Comparison of ENCODE assay signal across 24 cellular contexts in genomic region chr17:56966277-56966676, GRCh38. TPM values are rescaled to one million over a fixed set of nuclear protein-coding genes. Genes with fewer than 3 reads are reported as not detected.
A peak's percentile ranks its signal among the peaks of the same experiment; 100 is the strongest.
DNase-seq lines count a peak whose midpoint lies in the region; ATAC-seq, FAIRE-seq and TF ChIP-seq lines count a peak whose summit lies in the region.
"Had no signal": no experiment of that assay in that cellular context is flagged by ENCODE, and none has a peak within 500 bp of the region (broad histone marks: within the 10 kb centered on the region; RNA-seq: fewer than 3 reads in every experiment).

No MANE protein-coding gene starts in this region.

- TF ChIP-seq RAD21 in HepG2 (CRISPR knock-in tag; IDR thresholded peaks at IDR 0.05): no peak

- H3F3A ChIP-seq in PC-9 (ENCODE audit: insufficient read depth, low read depth) (no peaks in the 10 kb centered on the region), PC-3 (ENCODE audit: low read length, unreplicated experiment) (no peaks in the 10 kb centered on the region)

- TF ChIP-seq EP300 in HepG2 (IDR thresholded peaks at IDR 0.05; ENCODE audit: low read depth in 2 of 2, low read length in 2 of 2) (no peak), HepG2 (CRISPR knock-in tag; IDR thresholded peaks at IDR 0.05; ENCODE audit: borderline replicate concordance) (no peak)

- H3K4me1 ChIP-seq in HepG2 (ENCODE audit: insufficient read depth, low read length) (peaks cover 44% of the 10 kb centered on the region), right lobe of liver (no peaks in the 10 kb centered on the region), PC-9 (replicated peaks; ENCODE audit: insufficient read depth) (peaks cover 3% of the 10 kb centered on the region), PC-3 (ENCODE audit: insufficient read depth, low read length) (peaks cover 1% of the 10 kb centered on the region; the same call in 1 of the 2 replicates)

- H2AFZ ChIP-seq in HepG2 (ENCODE audit: low read length): no peak overlapping the region
- 0 out of 2 replicates have a peak overlapping the region, but pooled peaks have one; percentile 24 for H2AFZ ChIP-seq in PC-9
- H2AFZ ChIP-seq in PC-3 (ENCODE audit: low read length): no peak overlapping the region

- WGBS in HepG2 (ENCODE audit: low lambda C conversion rate): 26% methylated on average over 5 of the region's 5 CpGs
- WGBS in right lobe of liver (ENCODE audit: insufficient coverage, low coverage, low lambda C conversion rate, missing lambda C conversion rate): 87% methylated on average over 4 of the region's 5 CpGs

- no peaks in the 10 kb centered on the region for H3K36me3 Mint-ChIP-seq in natural killer cell
- H3K36me3 Mint-ChIP-seq: CD8-positive, alpha-beta memory T cell; memory B cell had no signal

- TF ChIP-seq CTCF in HepG2 (CRISPR knock-in tag; IDR thresholded peaks at IDR 0.05) (no peak), right lobe of liver (IDR thresholded peaks at IDR 0.05) (no peak), PC-9 (conservative IDR thresholded peaks at IDR 0.05) (no peak), natural killer cell (IDR thresholded peaks at IDR 0.05) (no peak), PC-3 (conservative IDR thresholded peaks at IDR 0.05; ENCODE audit: low read depth, low read length) (no peak)

- intact Hi-C loops in HepG2 (cut with micrococcal nuclease; ENCODE audit: unreplicated experiment) (no loop called here), right lobe of liver (cut with DNase I) (no loop called here), PC-9 (cut with micrococcal nuclease; ENCODE audit: unreplicated experiment) (no loop called here), natural killer cell (cut with micrococcal nuclease) (no loop called here), PC-3 (cut with micrococcal nuclease) (no loop called here)

- H3K4me3 ChIP-seq in HepG2 (replicated peaks in 1 of 3; ENCODE audit: insufficient read depth in 1 of 3, low read depth in 2 of 3, low read length in 3 of 3): no peak overlapping the region
- H3K4me3 ChIP-seq in right lobe of liver: no peak overlapping the region
- H3K4me3 ChIP-seq in PC-9: no peak overlapping the region
- no peak overlapping the region for H3K4me3 ChIP-seq in PC-3 (ENCODE audit: low read length)
- H3K4me3 ChIP-seq: ovary had no signal

- FAIRE-seq in HepG2 (lab: Jason Lieb, UNC): no peak
- FAIRE-seq: H54 had no signal

- H3K4me3 Mint-ChIP-seq in natural killer cell: no peak overlapping the region
- H3K4me3 Mint-ChIP-seq: activated T-cell treated with anti-CD3 and anti-CD28 coated beads, Interleukin-2, amount 50 U/mL, for 72 hours; CD8-positive, alpha-beta memory T cell; memory B cell had no signal

- H3K79me2 ChIP-seq in HepG2 (ENCODE audit: insufficient read depth, low read length) (no peaks in the 10 kb centered on the region), PC-9 (ENCODE audit: low read depth) (no peaks in the 10 kb centered on the region), PC-3 (ENCODE audit: low read length) (no peaks in the 10 kb centered on the region)

- no TSS peak for BruUV-seq in HepG2 (replicated peaks; lab: Mats Ljungman, UMichigan)
- BruUV-seq in PC-9 (replicated peaks; lab: Mats Ljungman, UMichigan): no TSS peak
- BruUV-seq in PC-3 (replicated peaks; lab: Mats Ljungman, UMichigan): no TSS peak

- no peak overlapping the region for H3K27ac Mint-ChIP-seq in natural killer cell
- H3K27ac Mint-ChIP-seq: activated T-cell treated with anti-CD3 and anti-CD28 coated beads, Interleukin-2, amount 50 U/mL, for 72 hours; memory B cell had no signal

- in situ Hi-C loops in HepG2 (cut with HindIII; ENCODE audit: extremely low pct_ligation_motif_present, low pct_unique_long_range_greater_than_20kb): no loop called here

- H3K27ac ChIP-seq in HepG2 (ENCODE audit: extremely low read length, insufficient read depth, low read length) (no peak overlapping the region), right lobe of liver (no peak overlapping the region), PC-9 (no peak overlapping the region), PC-3 (ENCODE audit: low read length) (no peak overlapping the region)
- H3K27ac ChIP-seq: ovary had no signal

- CTCF ChIA-PET in HepG2 (lab: Yijun Ruan, JAX; ENCODE audit: low intra/inter-chr PET ratio, low total read pairs): no interaction called here
- CTCF ChIA-PET in PC-9 (lab: Charles Lee): no interaction called here
- CTCF ChIA-PET in PC-3 (lab: Charles Lee): no interaction called here

- no peaks in the 10 kb centered on the region for H3K9me2 ChIP-seq in PC-9 (ENCODE audit: insufficient read depth)
- no peaks in the 10 kb centered on the region for H3K9me2 ChIP-seq in PC-3 (replicated peaks; ENCODE audit: low read length)

- no peak for TF ChIP-seq POLR2A in HepG2 (IDR thresholded peaks at IDR 0.05; ENCODE audit: insufficient read depth in 1 of 2, low read depth in 2 of 2, low read length in 2 of 2)
- no peak for TF ChIP-seq POLR2A in right lobe of liver (IDR thresholded peaks at IDR 0.05)

- H3K27me3 Mint-ChIP-seq in natural killer cell (ENCODE audit: low read depth in 2 of 2): peaks cover 5 to 13% of the 10 kb centered on the region in 2 donors
- H3K27me3 Mint-ChIP-seq: memory B cell had no signal

- H3K4me1 Mint-ChIP-seq in natural killer cell: peaks cover 0 to under 1% of the 10 kb centered on the region in 2 donors
- H3K4me1 Mint-ChIP-seq: memory B cell had no signal

- no peak overlapping the region for H3K9ac ChIP-seq in HepG2 (ENCODE audit: insufficient read depth, low read depth, low read length)
- no peak overlapping the region for H3K9ac ChIP-seq in PC-3 (ENCODE audit: low read length)

- H3K4me2 ChIP-seq in HepG2 (ENCODE audit: low read depth, low read length): 0 out of 2 replicates have a peak overlapping the region, but pooled peaks have one; percentile 21
- H3K4me2 ChIP-seq in PC-9: no peak overlapping the region
- no peak overlapping the region for H3K4me2 ChIP-seq in PC-3 (ENCODE audit: low read length)

- H3K9me3 ChIP-seq in HepG2 (ENCODE audit: low read length) (no peaks in the 10 kb centered on the region), right lobe of liver (no peaks in the 10 kb centered on the region), PC-9 (ENCODE audit: insufficient read depth, low read depth) (no peaks in the 10 kb centered on the region; the same call in 1 of the 2 replicates), PC-3 (ENCODE audit: low read length) (no peaks in the 10 kb centered on the region)
- H3K9me3 ChIP-seq: ovary had no signal

- H3K9me3 Mint-ChIP-seq in natural killer cell: no peaks in the 10 kb centered on the region
- H3K9me3 Mint-ChIP-seq: memory B cell had no signal

- no peaks in the 10 kb centered on the region for H3K36me3 ChIP-seq in HepG2 (replicated peaks in 1 of 2; ENCODE audit: control insufficient read depth in 1 of 2, insufficient read depth in 2 of 2, low read length in 2 of 2)
- no peaks in the 10 kb centered on the region for H3K36me3 ChIP-seq in right lobe of liver
- no peaks in the 10 kb centered on the region for H3K36me3 ChIP-seq in PC-9 (ENCODE audit: low read depth)
- no peaks in the 10 kb centered on the region for H3K36me3 ChIP-seq in PC-3 (ENCODE audit: low read depth, low read length)
- H3K36me3 ChIP-seq: ovary had no signal

- POLR2A ChIA-PET in HepG2 (lab: Yijun Ruan, JAX) (interaction anchor here (1.2 to 1.4 kb wide), 2 partner anchors 12 to 52 kb away, joined by 3 read pairs; partner anchors contain the start of genes SCPEP1 and TRIM25), PC-9 (lab: Charles Lee; ENCODE audit: unreplicated experiment) (no interaction called here), PC-3 (lab: Charles Lee; ENCODE audit: unreplicated experiment) (no interaction called here)

- H3K27me3 ChIP-seq in HepG2 (ENCODE audit: control insufficient read depth in 1 of 2, insufficient read depth in 2 of 2, low read length in 2 of 2) (no peaks in the 10 kb centered on the region; a peak in 1 of 5 replicates), right lobe of liver (no peaks in the 10 kb centered on the region), PC-9 (ENCODE audit: insufficient read depth, low read depth) (no peaks in the 10 kb centered on the region), PC-3 (ENCODE audit: low read length) (no peaks in the 10 kb centered on the region)
- H3K27me3 ChIP-seq: ovary had no signal

- DNase-seq in HepG2 (ENCODE audit: low spot score) (no peak), right lobe of liver (no peak), NCI-H2171 treated with DMSO at 0.1 percent for 48 hours (lab: John Stamatoyannopoulos, UW) (peak; percentile 65), PC-9 (no peak), natural killer cell (no peak), NCI-H1694 treated with DMSO at 0.1 percent for 48 hours (lab: John Stamatoyannopoulos, UW) (no peak), PC-3 (no peak)
- DNase-seq: 8988T; activated naive CD4-positive, alpha-beta T cell treated with anti-CD3 and anti-CD28 coated beads, Interleukin-2, amount 50 U/mL, for 16 hours; activated T-cell treated with anti-CD3 and anti-CD28 coated beads, Interleukin-2, amount 50 U/mL, for 72 hours; AML-193; aorta; CD8-positive, alpha-beta memory T cell; cerebellar nuclear complex; effector memory CD4-positive, alpha-beta T cell; KG1; NK-92 treated with Interleukin-12 subunit alpha and Interleukin-12 subunit beta, amount 100 ng/mL, for 24 hours; ovary; stimulated activated CD4-positive, alpha-beta T cell treated with anti-CD3 and anti-CD28 coated beads, Interleukin-15, amount 100 ng/mL, for 24 hours; substantia nigra had no signal

- ATAC-seq in HepG2 (peak; percentile 61), right lobe of liver (no peak), natural killer cell (no peak), GM19035 (IDR thresholded peaks at IDR 0.05; ENCODE audit: unreplicated experiment) (no peak), PC-3 (no peak)
- ATAC-seq: activated T-cell treated with anti-CD3 and anti-CD28 coated beads, Interleukin-2, amount 50 U/mL, for 72 hours; sciatic nerve had no signal

- H4K20me1 ChIP-seq in HepG2 (ENCODE audit: insufficient read depth, low read length) (no peaks in the 10 kb centered on the region), PC-9 (ENCODE audit: insufficient read depth) (no peaks in the 10 kb centered on the region), PC-3 (ENCODE audit: low read length) (no peaks in the 10 kb centered on the region)

RNA-seq across cellular contexts. Expression of gene COIL, which starts 5.4 kb away (rescaled TPM):
- total RNA-seq in HepG2 (2016; rRNA removed; fragmentation: Illumina TruSeq; extraction: Trizol): 29.4 and 39.0 TPM in 2 replicates
- 6.3 and 7.1 TPM in 2 replicates for total RNA-seq in HepG2 (2016; cell fraction: cytosol; rRNA removed; fragmentation: Illumina TruSeq; extraction: Trizol; ENCODE audit: low read depth)
- total RNA-seq in HepG2 (2016; cell fraction: insoluble cytoplasmic fraction; rRNA removed; fragmentation: Illumina TruSeq; extraction: Trizol): 30.1 and 39.1 TPM in 2 replicates
- total RNA-seq in HepG2 (2016; cell fraction: membrane; rRNA removed; fragmentation: Illumina TruSeq; extraction: Trizol): 15.5 and 19.2 TPM in 2 replicates
- total RNA-seq in HepG2 (2016; cell fraction: nucleus; rRNA removed; fragmentation: Illumina TruSeq; extraction: Trizol): 22.5 and 22.8 TPM in 2 replicates
- 5.7 and 8.1 TPM in 2 replicates for polyA plus RNA-seq in HepG2 (2011; rRNA removed)
- polyA plus RNA-seq in HepG2 (2011; cell fraction: cytosol; rRNA removed): 3.4 and 4.6 TPM in 2 replicates
- polyA plus RNA-seq in HepG2 (2011; cell fraction: nucleus; rRNA removed): 4.1 and 5.2 TPM in 2 replicates
- 9.5 and 14.7 TPM in 2 replicates for polyA plus RNA-seq in HepG2 (2012)
- polyA plus RNA-seq in HepG2 (2016; cell fraction: cytosol; fragmentation: Illumina TruSeq; extraction: Trizol; ENCODE audit: low read depth): 3.3 and 3.7 TPM in 2 replicates
- 35.9 and 36.8 TPM in 2 replicates for polyA plus RNA-seq in HepG2 (2016; cell fraction: insoluble cytoplasmic fraction; fragmentation: Illumina TruSeq; extraction: Trizol; ENCODE audit: low read depth)
- polyA plus RNA-seq in HepG2 (2016; cell fraction: membrane; fragmentation: Illumina TruSeq; extraction: Trizol; ENCODE audit: low read depth): 6.7 and 7.4 TPM in 2 replicates
- polyA plus RNA-seq in HepG2 (2016; cell fraction: nucleus; fragmentation: Illumina TruSeq; extraction: Trizol; ENCODE audit: insufficient read depth, low read depth): 29.1 and 29.2 TPM in 2 replicates
- polyA minus RNA-seq in HepG2 (2011; rRNA and poly(A)+ RNA removed; ENCODE audit: low replicate concordance): 4.9 and 6.4 TPM in 2 replicates
- 3.8 and 4.4 TPM in 2 replicates for polyA minus RNA-seq in HepG2 (2011; cell fraction: cytosol; rRNA and poly(A)+ RNA removed)
- polyA minus RNA-seq in HepG2 (2011; cell fraction: nucleus; rRNA and poly(A)+ RNA removed): 9.0 and 10.3 TPM in 2 replicates
- 1 to 10 TPM; 5.5 to 7.1 (median 6.5) TPM for total RNA-seq in right lobe of liver
- total RNA-seq in PC-9 (2021): 14.0 and 19.0 TPM in 2 replicates
- 10 to 100 TPM; 18.6 to 23.8 (median 20.6) TPM for total RNA-seq in natural killer cell
- 22.3 and 22.9 TPM in 2 replicates for total RNA-seq in PC-3 (2014; rRNA removed)

RNA-seq across cellular contexts. Expression of gene SCPEP1, which starts 11.7 kb away (rescaled TPM):
- total RNA-seq in HepG2 (2016; rRNA removed; fragmentation: Illumina TruSeq; extraction: Trizol) (12.3 and 27.3 TPM in 2 replicates), right lobe of liver (10 to 100 TPM in 5 of 6 experiments, 1 to 10 TPM in 1; 9.2 to 35.4 (median 24.8) TPM), PC-9 (2021) (17.4 and 19.4 TPM in 2 replicates), natural killer cell (10 to 100 TPM; 28.7 to 37.2 (median 35.3) TPM), PC-3 (2014; rRNA removed) (56.0 and 73.3 TPM in 2 replicates)
- 1.9 and 2.5 TPM in 2 replicates for total RNA-seq in HepG2 (2016; cell fraction: cytosol; rRNA removed; fragmentation: Illumina TruSeq; extraction: Trizol; ENCODE audit: low read depth)
- 13.5 and 27.2 TPM in 2 replicates for total RNA-seq in HepG2 (2016; cell fraction: insoluble cytoplasmic fraction; rRNA removed; fragmentation: Illumina TruSeq; extraction: Trizol)
- total RNA-seq in HepG2 (2016; cell fraction: membrane; rRNA removed; fragmentation: Illumina TruSeq; extraction: Trizol): 5.4 TPM in 2 replicates
- total RNA-seq in HepG2 (2016; cell fraction: nucleus; rRNA removed; fragmentation: Illumina TruSeq; extraction: Trizol): 18.9 and 24.3 TPM in 2 replicates
- polyA plus RNA-seq in HepG2 (2011; rRNA removed): 20.9 and 24.3 TPM in 2 replicates
- 12.8 and 18.3 TPM in 2 replicates for polyA plus RNA-seq in HepG2 (2011; cell fraction: cytosol; rRNA removed)
- 17.7 and 24.2 TPM in 2 replicates for polyA plus RNA-seq in HepG2 (2011; cell fraction: nucleus; rRNA removed)
- polyA plus RNA-seq in HepG2 (2012): 23.2 and 26.2 TPM in 2 replicates
- 1.6 and 1.8 TPM in 2 replicates for polyA plus RNA-seq in HepG2 (2016; cell fraction: cytosol; fragmentation: Illumina TruSeq; extraction: Trizol; ENCODE audit: low read depth)
- 10.5 and 11.5 TPM in 2 replicates for polyA plus RNA-seq in HepG2 (2016; cell fraction: insoluble cytoplasmic fraction; fragmentation: Illumina TruSeq; extraction: Trizol; ENCODE audit: low read depth)
- 2.4 and 3.1 TPM in 2 replicates for polyA plus RNA-seq in HepG2 (2016; cell fraction: membrane; fragmentation: Illumina TruSeq; extraction: Trizol; ENCODE audit: low read depth)
- 32.8 and 38.7 TPM in 2 replicates for polyA plus RNA-seq in HepG2 (2016; cell fraction: nucleus; fragmentation: Illumina TruSeq; extraction: Trizol; ENCODE audit: insufficient read depth, low read depth)
- polyA minus RNA-seq in HepG2 (2011; rRNA and poly(A)+ RNA removed; ENCODE audit: low replicate concordance): 8.0 and 10.3 TPM in 2 replicates
- polyA minus RNA-seq in HepG2 (2011; cell fraction: cytosol; rRNA and poly(A)+ RNA removed): 11.0 and 11.7 TPM in 2 replicates
- polyA minus RNA-seq in HepG2 (2011; cell fraction: nucleus; rRNA and poly(A)+ RNA removed): 6.5 and 7.5 TPM in 2 replicates

RNA-seq across cellular contexts. Expression of gene TRIM25, which starts 52.4 kb away (rescaled TPM):
- 38.3 and 42.2 TPM in 2 replicates for total RNA-seq in HepG2 (2016; rRNA removed; fragmentation: Illumina TruSeq; extraction: Trizol)
- total RNA-seq in HepG2 (2016; cell fraction: cytosol; rRNA removed; fragmentation: Illumina TruSeq; extraction: Trizol; ENCODE audit: low read depth): 11.5 and 12.7 TPM in 2 replicates
- total RNA-seq in HepG2 (2016; cell fraction: insoluble cytoplasmic fraction; rRNA removed; fragmentation: Illumina TruSeq; extraction: Trizol): 30.2 and 40.2 TPM in 2 replicates
- 13.6 and 14.8 TPM in 2 replicates for total RNA-seq in HepG2 (2016; cell fraction: membrane; rRNA removed; fragmentation: Illumina TruSeq; extraction: Trizol)
- 60.9 and 76.8 TPM in 2 replicates for total RNA-seq in HepG2 (2016; cell fraction: nucleus; rRNA removed; fragmentation: Illumina TruSeq; extraction: Trizol)
- polyA plus RNA-seq in HepG2 (2011; rRNA removed): 30.8 and 37.6 TPM in 2 replicates
- polyA plus RNA-seq in HepG2 (2011; cell fraction: cytosol; rRNA removed): 17.8 and 19.0 TPM in 2 replicates
- 100 and 122 TPM in 2 replicates for polyA plus RNA-seq in HepG2 (2011; cell fraction: nucleus; rRNA removed)
- polyA plus RNA-seq in HepG2 (2012): 34.2 and 35.8 TPM in 2 replicates
- 1.8 and 2.0 TPM in 2 replicates for polyA plus RNA-seq in HepG2 (2016; cell fraction: cytosol; fragmentation: Illumina TruSeq; extraction: Trizol; ENCODE audit: low read depth)
- 32.0 and 43.7 TPM in 2 replicates for polyA plus RNA-seq in HepG2 (2016; cell fraction: insoluble cytoplasmic fraction; fragmentation: Illumina TruSeq; extraction: Trizol; ENCODE audit: low read depth)
- 5.0 and 6.2 TPM in 2 replicates for polyA plus RNA-seq in HepG2 (2016; cell fraction: membrane; fragmentation: Illumina TruSeq; extraction: Trizol; ENCODE audit: low read depth)
- polyA plus RNA-seq in HepG2 (2016; cell fraction: nucleus; fragmentation: Illumina TruSeq; extraction: Trizol; ENCODE audit: insufficient read depth, low read depth): 104 and 121 TPM in 2 replicates
- polyA minus RNA-seq in HepG2 (2011; rRNA and poly(A)+ RNA removed; ENCODE audit: low replicate concordance): 51.6 and 77.7 TPM in 2 replicates
- 27.8 and 28.2 TPM in 2 replicates for polyA minus RNA-seq in HepG2 (2011; cell fraction: cytosol; rRNA and poly(A)+ RNA removed)
- polyA minus RNA-seq in HepG2 (2011; cell fraction: nucleus; rRNA and poly(A)+ RNA removed): 64.4 and 71.0 TPM in 2 replicates
- 10 to 100 TPM; 35.6 to 60.8 (median 49.8) TPM for total RNA-seq in right lobe of liver
- total RNA-seq in PC-9 (2021): 63.8 and 92.8 TPM in 2 replicates
- 100 to 1,000 TPM in 1 of 3 donors, 10 to 100 TPM in 2; 50.4 to 100 (median 74.5) TPM for total RNA-seq in natural killer cell
- total RNA-seq in PC-3 (2014; rRNA removed): 44.0 and 60.2 TPM in 2 replicates
